26 cellular contexts compared by ENCODE assay signal in the genomic region with DNA sequence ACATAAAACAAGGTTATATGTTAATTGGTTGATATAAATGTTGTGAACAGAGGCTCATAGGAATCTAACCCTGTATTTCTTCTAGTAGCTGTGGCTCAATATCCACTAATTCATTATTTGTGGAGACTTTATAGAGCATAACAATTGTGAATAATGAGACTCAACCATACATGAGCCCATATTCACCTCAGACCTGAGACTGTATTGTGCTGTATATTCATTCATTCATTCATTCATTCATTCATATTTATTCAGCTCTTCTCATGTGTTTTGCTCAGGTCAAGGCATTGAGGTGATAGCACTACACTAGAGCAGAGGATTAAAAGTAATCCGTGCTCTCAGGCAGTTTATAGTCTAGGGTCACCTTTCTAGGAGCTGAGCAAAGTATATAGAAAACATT.
"Had no signal": no experiment of that assay in that cellular context is flagged by ENCODE, and none has a peak within 500 bp of the region (broad histone marks: within the 10 kb centered on the region; RNA-seq: fewer than 3 reads in every experiment).

No MANE protein-coding gene starts in this region.

- DNase-seq: colonic mucosa; cortex of kidney; dermis blood vessel endothelial cell; dorsolateral prefrontal cortex; effector CD4-positive, alpha-beta T cell; effector CD8-positive, alpha-beta T cell; effector memory CD4-positive, alpha-beta T cell; effector memory CD8-positive, alpha-beta T cell; endodermal cell; erythroblast; esophagus squamous epithelium; foreskin keratinocyte; foreskin melanocyte; gastrocnemius medialis; glutamatergic neuron; head of caudate nucleus; heart left ventricle; heart right ventricle had no signal

- H3K4me1 ChIP-seq: colonic mucosa, esophagus muscularis mucosa, esophagus squamous epithelium, gastrocnemius medialis, gastroesophageal sphincter, heart left ventricle, heart right ventricle had no signal

- FAIRE-seq: colon, endometrium, endothelial cell of umbilical vein, frontal cortex had no signal

- ATAC-seq: effector memory CD8-positive, alpha-beta T cell; esophagus mucosa; foreskin keratinocyte; gastrocnemius medialis; gastroesophageal sphincter; heart left ventricle; heart right ventricle had no signal

- H3K27me3 ChIP-seq: colonic mucosa, esophagus muscularis mucosa, esophagus squamous epithelium, foreskin keratinocyte, gastrocnemius medialis, gastroesophageal sphincter, heart left ventricle, heart right ventricle had no signal

- H3K36me3 ChIP-seq: colonic mucosa, esophagus muscularis mucosa, gastrocnemius medialis, gastroesophageal sphincter, heart left ventricle, heart right ventricle had no signal

- H3K27ac ChIP-seq: colonic mucosa, coronary artery, dorsolateral prefrontal cortex, esophagus muscularis mucosa, esophagus squamous epithelium, foreskin keratinocyte, gastrocnemius medialis, gastroesophageal sphincter, heart left ventricle, heart right ventricle had no signal

- H3K9me3 ChIP-seq: colonic mucosa, esophagus muscularis mucosa, esophagus squamous epithelium, gastrocnemius medialis, gastroesophageal sphincter, heart right ventricle had no signal

- H3K4me3 ChIP-seq: colonic mucosa, coronary artery, dorsolateral prefrontal cortex, esophagus muscularis mucosa, esophagus squamous epithelium, gastrocnemius medialis, gastroesophageal sphincter, heart left ventricle, heart right ventricle had no signal
